Comparison of ENCODE assay signal across 8 cellular contexts in the genomic region with DNA sequence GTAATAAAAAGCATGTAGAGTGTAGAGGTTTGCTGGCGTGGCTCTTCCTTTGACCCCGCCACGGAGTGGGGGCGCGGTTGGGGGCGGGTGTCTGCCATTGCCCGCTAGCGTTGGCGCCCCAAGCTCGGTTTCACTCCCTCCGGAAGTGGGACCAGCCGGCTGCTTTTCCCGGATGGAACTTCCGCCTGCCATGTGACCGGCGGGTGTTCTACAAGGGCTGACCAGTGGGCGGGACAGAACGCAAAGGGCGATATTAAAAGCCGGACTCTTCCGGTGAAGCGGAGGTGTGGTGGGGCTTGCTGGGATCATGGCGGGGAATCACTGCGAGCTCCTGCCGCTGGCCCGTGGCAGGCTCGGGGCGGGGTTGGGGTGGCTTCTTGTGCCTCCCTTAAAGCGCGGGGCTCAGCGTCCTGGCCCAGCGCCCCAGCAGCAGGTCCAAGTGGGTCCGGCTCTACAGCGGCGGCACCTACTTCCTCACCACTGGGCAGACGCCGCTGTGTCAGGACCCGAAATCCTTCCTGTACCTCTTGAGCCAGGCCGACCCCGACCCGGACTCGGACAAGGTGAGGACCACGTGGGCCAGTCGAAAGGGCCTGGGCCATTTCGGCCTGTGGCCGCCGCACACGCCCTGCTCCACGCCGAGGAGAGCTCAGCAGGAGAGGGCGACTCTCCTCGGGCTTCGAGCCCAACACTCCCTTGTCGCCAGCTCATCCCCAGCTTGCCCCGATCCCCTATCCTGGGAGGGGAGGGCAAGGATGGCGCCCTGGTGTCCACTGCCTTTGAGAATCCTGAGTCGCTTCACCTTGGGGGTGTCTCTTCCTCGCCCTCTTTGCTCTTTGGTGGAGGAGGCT.
A peak's percentile ranks its signal among the peaks of the same experiment; 100 is the strongest.
DNase-seq lines count a peak whose midpoint lies in the region; ATAC-seq and TF ChIP-seq lines count a peak whose summit lies in the region.

No MANE protein-coding gene starts in this region.

- TF ChIP-seq POLR2A in upper lobe of left lung (IDR thresholded peaks at IDR 0.05): peak in 3 of 4 donors; percentile 58 to 92 (median 91)

- H3K36me3 ChIP-seq in left ventricle myocardium inferior (peaks cover 6% of the 10 kb centered on the region), upper lobe of left lung (peaks cover 5 to 16% (median 8%) of the 10 kb centered on the region in 4 donors)

- H3K27ac ChIP-seq in left ventricle myocardium inferior (replicated peaks) (peak overlapping the region; percentile 90), upper lobe of left lung (peak overlapping the region; percentile 55 to 83 (median 74))

- CTCF ChIA-PET in T-cell (lab: Charles Lee): no interaction called here

- H3K4me1 ChIP-seq in left ventricle myocardium inferior: peaks cover 48% of the 10 kb centered on the region
- H3K4me1 ChIP-seq in upper lobe of left lung: peaks cover 5 to 13% (median 8%) of the 10 kb centered on the region in 4 donors

- POLR2A ChIA-PET in T-cell (lab: Charles Lee): no interaction called here

- no peaks in the 10 kb centered on the region for H3K9me3 Mint-ChIP-seq in T-cell

- peak overlapping the region; percentile 93 to 97 (median 94) for H3K4me3 Mint-ChIP-seq in T-cell

- TF ChIP-seq CTCF in GM10266 (IDR thresholded peaks at IDR 0.05; ENCODE audit: control insufficient read depth, insufficient read depth, low read depth, missing control alignments): no peak
- no peak for TF ChIP-seq CTCF in left ventricle myocardium inferior (IDR thresholded peaks at IDR 0.05; ENCODE audit: borderline replicate concordance)
- peak in 3 of 6 experiments; percentile 23 to 41 (median 24) for TF ChIP-seq CTCF in upper lobe of left lung (IDR thresholded peaks at IDR 0.05)

- peaks cover 23 to 33% (median 24%) of the 10 kb centered on the region in 3 donors for H3K4me1 Mint-ChIP-seq in T-cell

- DNase-seq in GM10266 (ENCODE audit: extremely low spot score) (peak; percentile 99), NCI-H1436 treated with DMSO at 0.1 percent for 48 hours (lab: John Stamatoyannopoulos, UW) (peak; percentile 66), T-cell (peak; percentile 33 to 75 (median 57)), amniotic stem cell (lab: John Stamatoyannopoulos, UW) (peak; percentile 97), left ventricle myocardium inferior (peak; percentile 95), posterior vena cava (ENCODE audit: low spot score) (peak; percentile 98), upper lobe of left lung (peak; percentile 94 to 95)

- 0% methylated on average over 20 to 37 of the region's 58 CpGs for WGBS in upper lobe of left lung, 2 donors

- peak in 1 of 4 donors; percentile 45 for TF ChIP-seq EP300 in upper lobe of left lung (IDR thresholded peaks at IDR 0.05)

- no peaks in the 10 kb centered on the region for H3K27me3 Mint-ChIP-seq in T-cell

- intact Hi-C loops in left ventricle myocardium inferior (cut with micrococcal nuclease): no loop called here
- intact Hi-C loops in posterior vena cava (cut with DNase I): no loop called here

- H3K36me3 Mint-ChIP-seq in T-cell: no peaks in the 10 kb centered on the region

- peak overlapping the region; percentile 85 to 88 for H3K27ac Mint-ChIP-seq in T-cell

- H3K4me3 ChIP-seq in left ventricle myocardium inferior: peak overlapping the region; percentile 96
- peak overlapping the region; percentile 74 to 98 (median 87) for H3K4me3 ChIP-seq in upper lobe of left lung

- no peaks in the 10 kb centered on the region for H3K9me3 ChIP-seq in left ventricle myocardium inferior (replicated peaks)
- H3K9me3 ChIP-seq in upper lobe of left lung: no peaks in the 10 kb centered on the region

- ATAC-seq in HG02759 (IDR thresholded peaks at IDR 0.05; ENCODE audit: unreplicated experiment) (peak; percentile 76), T-cell (replicated peaks in 1 of 4) (peak; percentile 65 to 79 (median 72)), upper lobe of left lung (ENCODE audit: low FRiP score in 2 of 2) (peak; percentile 95 to 97)

- no peaks in the 10 kb centered on the region for H3K27me3 ChIP-seq in left ventricle myocardium inferior (ENCODE audit: low read depth)
- H3K27me3 ChIP-seq in upper lobe of left lung: no peaks in the 10 kb centered on the region

Comparison
In these comparisons a context has a peak if more than half of its experiments do, and no peak if none do; other contexts are left out.
1. Peak in every context shown above with its lines: DNase-seq, ATAC-seq, H3K4me3 ChIP-seq and H3K27ac ChIP-seq.